18 cellular contexts compared by ENCODE assay signal in genomic region chr19:44776402-44777096, GRCh38. TPM values are rescaled to one million over a fixed set of nuclear protein-coding genes. Genes with fewer than 3 reads are reported as not detected.
DNase-seq lines count a peak whose midpoint lies in the region; ATAC-seq, FAIRE-seq and TF ChIP-seq lines count a peak whose summit lies in the region.
"Had no signal": no experiment of that assay in that cellular context is flagged by ENCODE, and none has a peak within 500 bp of the region (broad histone marks: within the 10 kb centered on the region; RNA-seq: fewer than 3 reads in every experiment).

No MANE protein-coding gene starts in this region.

- no peak overlapping the region for H4K5ac ChIP-seq in IMR-90 (ENCODE audit: low read depth, low read length)

- dilution Hi-C loops in IMR-90 (cut with HindIII; ENCODE audit: low sequenced_read_pairs, unreplicated experiment) = no loop called here

- TF ChIP-seq CTCF in IMR-90 (conservative IDR thresholded peaks at IDR 0.05; ENCODE audit: low read depth, low read length) (no peak), bronchial epithelial cell (IDR thresholded peaks at IDR 0.05; ENCODE audit: insufficient read depth, low read length, severe bottlenecking) (peak; percentile 13), lower leg skin (IDR thresholded peaks at IDR 0.05) (no peak), suprapubic skin (IDR thresholded peaks at IDR 0.05) (no peak), tibial artery (IDR thresholded peaks at IDR 0.05) (no peak)

- peak overlapping the region; percentile 95; the same call in 2 of the 3 replicates for H2BK15ac ChIP-seq in IMR-90 (ENCODE audit: low read depth, low read length)

- H3K79me1 ChIP-seq in IMR-90 (ENCODE audit: low read depth in 1 of 2, low read length in 2 of 2) = no peaks in the 10 kb centered on the region; a peak in 1 of 4 replicates

- no peak overlapping the region for H3K56ac ChIP-seq in IMR-90 (ENCODE audit: extremely low read depth, insufficient read depth, low read length)

- no peak overlapping the region for H3K18ac ChIP-seq in IMR-90 (ENCODE audit: low read depth, low read length)

- WGBS in IMR-90 (ENCODE audit: extremely low coverage in 2 of 2, insufficient read length in 1 of 2), 2 experiments = 83% methylated on average over 9 of the region's 23 CpGs; no CpG with 5 or more reads in 1 of the 2 experiments
- 52 to 70% methylated on average over 23 of the region's 23 CpGs for WGBS in lower leg skin, 2 donors
- 49% methylated on average over 23 of the region's 23 CpGs for WGBS in suprapubic skin

- peak overlapping the region; percentile 86 for H2BK120ac ChIP-seq in IMR-90 (ENCODE audit: low read depth, low read length)

- H3K27me3 ChIP-seq in IMR-90 (ENCODE audit: control insufficient read depth, insufficient read depth, low read length) (no peaks in the 10 kb centered on the region), bronchial epithelial cell (ENCODE audit: control insufficient read depth, insufficient read depth, low read length) (no peaks in the 10 kb centered on the region), suprapubic skin (peaks cover 6% of the 10 kb centered on the region), Karpas-422 (ENCODE audit: low read length) (no peaks in the 10 kb centered on the region), MG63 (no peaks in the 10 kb centered on the region), tibial artery (peaks cover 0 to 46% of the 10 kb centered on the region in 2 donors)
- H3K27me3 ChIP-seq: brain microvascular endothelial cell, SJCRH30 had no signal

- H2AK5ac ChIP-seq in IMR-90 (ENCODE audit: low read depth, low read length) = peak overlapping the region; percentile 94

- TF ChIP-seq RAD21 in IMR-90 (IDR thresholded peaks at IDR 0.05; ENCODE audit: low read length) = no peak

- CTCF ChIA-PET in IMR-90 (lab: Yijun Ruan, JAX) = no interaction called here

- H3K14ac ChIP-seq in IMR-90 (replicated peaks; ENCODE audit: low read depth, low read length) = peak overlapping the region; percentile 37; the same call in 1 of the 2 replicates

- TF ChIP-seq POLR2A in IMR-90 (IDR thresholded peaks at IDR 0.05; ENCODE audit: low read depth, low read length) = no peak
- TF ChIP-seq POLR2A in lower leg skin (IDR thresholded peaks at IDR 0.05) = no peak
- TF ChIP-seq POLR2A in suprapubic skin (IDR thresholded peaks at IDR 0.05) = no peak

- no peaks in the 10 kb centered on the region for H3K9me3 ChIP-seq in IMR-90 (ENCODE audit: control insufficient read depth, insufficient read depth, low read length)
- H3K9me3 ChIP-seq in suprapubic skin = no peaks in the 10 kb centered on the region
- no peaks in the 10 kb centered on the region for H3K9me3 ChIP-seq in Karpas-422 (ENCODE audit: low read length)
- H3K9me3 ChIP-seq in MG63 = no peaks in the 10 kb centered on the region; the same call in 1 of the 2 replicates
- no peaks in the 10 kb centered on the region for H3K9me3 ChIP-seq in tibial artery
- H3K9me3 ChIP-seq: SJCRH30, spleen had no signal

- BruUV-seq in IMR-90 (replicated peaks; lab: Mats Ljungman, UMichigan) = no TSS peak

- peak; percentile 60 for FAIRE-seq in bronchial epithelial cell (lab: Jason Lieb, UNC)

- H4K20me1 ChIP-seq in IMR-90 (ENCODE audit: insufficient read depth, low read length) = no peaks in the 10 kb centered on the region
- H4K20me1 ChIP-seq in Karpas-422 (ENCODE audit: insufficient read depth, low read depth, low read length) = no peaks in the 10 kb centered on the region

- H2AK9ac ChIP-seq in IMR-90 (replicated peaks; ENCODE audit: low read depth, low read length, poor library complexity) = no peak overlapping the region

- peaks cover 15% of the 10 kb centered on the region for H3K9me1 ChIP-seq in IMR-90 (ENCODE audit: insufficient read depth, low read length)

- H3K23ac ChIP-seq in IMR-90 (ENCODE audit: low read depth, low read length) = no peak overlapping the region

- no peaks in the 10 kb centered on the region for H3K79me2 ChIP-seq in Karpas-422 (ENCODE audit: low read length)

- H2BK20ac ChIP-seq in IMR-90 (ENCODE audit: low read depth, low read length) = peak overlapping the region; percentile 75

- DNase-seq in IMR-90 (no peak), bronchial epithelial cell (ENCODE audit: low read depth) (peak; percentile 96), lower leg skin (ENCODE audit: low spot score in 2 of 2) (peak; percentile 85 to 92), suprapubic skin (ENCODE audit: low spot score in 2 of 2) (peak in 1 of 2 donors; percentile 89), Karpas-422 (no peak), MG63 (no peak), tibial artery (no peak)
- DNase-seq: activated CD4-positive, alpha-beta T cell treated with anti-CD3 and anti-CD28 coated beads, Interleukin-2, amount 50 U/mL, for 48 hours; activated T-cell treated with anti-CD3 and anti-CD28 coated beads, Interleukin-2, amount 50 U/mL, for 48 hours; AML-193; brain microvascular endothelial cell; foreskin melanocyte; HFFc6; NCI-H1105; SJCRH30; spleen; stimulated activated naive CD8-positive, alpha-beta T cell treated with anti-CD3 and anti-CD28 coated beads, Interleukin-15, Interleukin-2, amounts not matched to agents 100 U/mL and 50 U/mL, for 24 hours had no signal

- intact Hi-C loops in IMR-90 (cut with micrococcal nuclease) (no loop called here), lower leg skin (cut with DNase I; ENCODE audit: low total_unique reads) (no loop called here), tibial artery (cut with DNase I; ENCODE audit: low total_unique reads) (no loop called here)

- H3K4me3 ChIP-seq in IMR-90 (ENCODE audit: insufficient read depth, low read depth, low read length) (no peak overlapping the region), bronchial epithelial cell (ENCODE audit: low read depth, low read length) (no peak overlapping the region), lower leg skin (ENCODE audit: low read depth, poor library complexity, severe bottlenecking) (no peak overlapping the region), suprapubic skin (no peak overlapping the region), Karpas-422 (ENCODE audit: low read length) (no peak overlapping the region), MG63 (no peak overlapping the region), tibial artery (no peak overlapping the region)
- H3K4me3 ChIP-seq: SJCRH30, spleen had no signal

- H2BK5ac ChIP-seq in IMR-90 (ENCODE audit: low read depth, low read length, poor library complexity, severe bottlenecking) = peak overlapping the region; percentile 37

- in situ Hi-C loops in IMR-90 (cut with MboI; ENCODE audit: low sequenced_read_pairs) = loop anchor here (25.0 kb wide), 1 partner anchor 214 kb away; no protein-coding TSS in a partner anchor

- no peaks in the 10 kb centered on the region for H3K9me2 ChIP-seq in Karpas-422 (replicated peaks; ENCODE audit: insufficient read depth, low read length)

- ATAC-seq in IMR-90 (ENCODE audit: low read depth) (no peak), GM21576 (IDR thresholded peaks at IDR 0.05; ENCODE audit: unreplicated experiment) (no peak)
- ATAC-seq: stimulated activated naive CD8-positive, alpha-beta T cell treated with anti-CD3 and anti-CD28 coated beads, Interleukin-15, Interleukin-2, amounts not matched to agents 100 U/mL and 50 U/mL, for 24 hours had no signal

- H2AFZ ChIP-seq in IMR-90 (replicated peaks; ENCODE audit: low read length, poor library complexity) (peak overlapping the region; percentile 34), Karpas-422 (ENCODE audit: low read length) (no peak overlapping the region)

- H4K91ac ChIP-seq in IMR-90 (ENCODE audit: insufficient read depth, low read depth, low read length) = peak overlapping the region; percentile 90

- POLR2A ChIA-PET in IMR-90 (lab: Charles Lee; ENCODE audit: unreplicated experiment) = interaction anchor here (0.6 kb wide), 1 partner anchor 20 kb away, joined by 6 read pairs; no protein-coding TSS in a partner anchor

- no peak overlapping the region for H3K4me2 ChIP-seq in IMR-90 (ENCODE audit: low read depth, low read length)
- H3K4me2 ChIP-seq in Karpas-422 (ENCODE audit: low read depth, low read length, poor library complexity, severe bottlenecking) = no peak overlapping the region

- no peak for TF ChIP-seq EP300 in suprapubic skin (IDR thresholded peaks at IDR 0.05)

- H4K8ac ChIP-seq in IMR-90 (ENCODE audit: low read depth in 2 of 2, low read length in 2 of 2) = peak overlapping the region; percentile 81; a peak in 2 of 4 replicates

- H3K36me3 ChIP-seq in IMR-90 (ENCODE audit: control insufficient read depth, insufficient read depth, low read length) = no peaks in the 10 kb centered on the region
- peaks cover 9% of the 10 kb centered on the region for H3K36me3 ChIP-seq in bronchial epithelial cell (ENCODE audit: control insufficient read depth, insufficient read depth, low read length)
- H3K36me3 ChIP-seq in suprapubic skin = no peaks in the 10 kb centered on the region
- H3K36me3 ChIP-seq in Karpas-422 (ENCODE audit: insufficient read depth, low read length) = no peaks in the 10 kb centered on the region
- no peaks in the 10 kb centered on the region for H3K36me3 ChIP-seq in MG63
- no peaks in the 10 kb centered on the region for H3K36me3 ChIP-seq in tibial artery
- H3K36me3 ChIP-seq: brain microvascular endothelial cell, SJCRH30, spleen had no signal

- peaks cover 12% of the 10 kb centered on the region for H3K4me1 ChIP-seq in IMR-90 (ENCODE audit: control insufficient read depth, insufficient read depth, low read length)
- H3K4me1 ChIP-seq in suprapubic skin = peaks cover 43% of the 10 kb centered on the region
- H3K4me1 ChIP-seq in Karpas-422 (ENCODE audit: low read length) = no peaks in the 10 kb centered on the region
- H3K4me1 ChIP-seq in tibial artery = peaks cover 0 to 5% (median 5%) of the 10 kb centered on the region in 4 donors

- peak overlapping the region; percentile 88 for H3K4ac ChIP-seq in IMR-90 (ENCODE audit: low read depth, low read length)

- H3K9ac ChIP-seq in IMR-90 (ENCODE audit: low read depth, low read length) = no peak overlapping the region
- H3K9ac ChIP-seq in Karpas-422 (ENCODE audit: low read length) = no peak overlapping the region

- no peak overlapping the region; the same call in 1 of the 2 replicates for H3K27ac ChIP-seq in IMR-90 (ENCODE audit: insufficient read depth, low read length)
- H3K27ac ChIP-seq in suprapubic skin = peak overlapping the region; percentile 91
- no peak overlapping the region for H3K27ac ChIP-seq in Karpas-422 (ENCODE audit: low read length)
- H3K27ac ChIP-seq in tibial artery = no peak overlapping the region
- H3K27ac ChIP-seq: brain microvascular endothelial cell, SJCRH30, spleen had no signal

RNA-seq across cellular contexts. Expression of gene CBLC, which starts 1.1 kb away (rescaled TPM):
- total RNA-seq in IMR-90 (2012; rRNA removed) (not detected in 2 replicates), bronchial epithelial cell (65.0 and 73.7 TPM in 2 replicates), lower leg skin (10 to 100 TPM; 64.3 to 87.0 (median 75.6) TPM), suprapubic skin (10 to 100 TPM; 60.4 to 94.4 (median 65.7) TPM)
- not detected in 2 replicates for polyA plus RNA-seq in IMR-90 (2012; rRNA removed)
- 0.02 TPM in 1 of 2 replicates, not detected in the other for polyA plus RNA-seq in IMR-90 (2012; cell fraction: cytosol; rRNA removed)
- polyA plus RNA-seq in IMR-90 (2012; cell fraction: nucleus; rRNA removed; ENCODE audit: low replicate concordance) = 0.12 TPM in 1 of 2 replicates, not detected in the other
- total RNA-seq in Karpas-422 (2014; rRNA removed; shearing (Covaris generic); ENCODE audit: low replicate concordance) = not detected in 2 replicates
- total RNA-seq in MG63 (2014; rRNA removed; shearing (Covaris generic); ENCODE audit: low replicate concordance) = not detected in 2 replicates
- total RNA-seq: HFFc6, SJCRH30, spleen had no signal
- polyA plus RNA-seq: spleen had no signal

RNA-seq across cellular contexts. Expression of gene BCL3, which starts 28.0 kb away (rescaled TPM):
- total RNA-seq in IMR-90 (2012; rRNA removed) (1.6 and 1.9 TPM in 2 replicates), bronchial epithelial cell (2.1 and 4.7 TPM in 2 replicates), lower leg skin (10 to 100 TPM; 17.1 to 27.3 (median 19.0) TPM), suprapubic skin (10 to 100 TPM; 13.9 to 29.1 (median 17.9) TPM)
- polyA plus RNA-seq in IMR-90 (2012; rRNA removed) = 24.1 and 26.0 TPM in 2 replicates
- polyA plus RNA-seq in IMR-90 (2012; cell fraction: cytosol; rRNA removed) = 26.7 and 52.5 TPM in 2 replicates
- 76.1 and 110 TPM in 2 replicates for polyA plus RNA-seq in IMR-90 (2012; cell fraction: nucleus; rRNA removed; ENCODE audit: low replicate concordance)
- total RNA-seq in Karpas-422 (2014; rRNA removed; shearing (Covaris generic); ENCODE audit: low replicate concordance) = 0.54 TPM in 1 of 2 replicates, not detected in the other
- 2.2 and 3.6 TPM in 2 replicates for total RNA-seq in MG63 (2014; rRNA removed; shearing (Covaris generic); ENCODE audit: low replicate concordance)

RNA-seq across cellular contexts. Expression of gene BCAM, which starts 32.4 kb away (rescaled TPM):
- 2.3 and 2.8 TPM in 2 replicates for total RNA-seq in IMR-90 (2012; rRNA removed)
- 27.5 and 35.7 TPM in 2 replicates for polyA plus RNA-seq in IMR-90 (2012; rRNA removed)
- polyA plus RNA-seq in IMR-90 (2012; cell fraction: cytosol; rRNA removed) = 50.8 and 71.8 TPM in 2 replicates
- polyA plus RNA-seq in IMR-90 (2012; cell fraction: nucleus; rRNA removed; ENCODE audit: low replicate concordance) = 52.3 and 108 TPM in 2 replicates
- 16.6 and 35.8 TPM in 2 replicates for total RNA-seq in bronchial epithelial cell
- 10 to 100 TPM; 32.3 to 73.5 (median 58.0) TPM for total RNA-seq in lower leg skin
- 10 to 100 TPM; 27.4 to 67.5 (median 50.8) TPM for total RNA-seq in suprapubic skin
- total RNA-seq in Karpas-422 (2014; rRNA removed; shearing (Covaris generic); ENCODE audit: low replicate concordance) = not detected in 2 replicates
- total RNA-seq in MG63 (2014; rRNA removed; shearing (Covaris generic); ENCODE audit: low replicate concordance) = 4.1 and 6.1 TPM in 2 replicates

Comparison
In these comparisons a context has a peak if more than half of its experiments do, and no peak if none do; other contexts are left out.
1. DNase-seq: peak in bronchial epithelial cell (single experiment) and lower leg skin (2 of 2); none in IMR-90 (single experiment), Karpas-422 (single experiment), MG63 (single experiment) and tibial artery (0 of 2).
2. RNA of gene CBLC, which starts 1.1 kb away (total RNA-seq): 64.3 to 87.0 TPM in lower leg skin, 60.4 to 94.4 TPM in suprapubic skin and 65.0 to 73.7 TPM in bronchial epithelial cell; not detected in IMR-90, not detected in Karpas-422 and not detected in MG63; every median in the first group is over 10 times any median in the second.